In genomic region chr9:136807281-136808074, GRCh38 we compare ENCODE assay signal across 8 cellular contexts. TPM values are rescaled to one million over a fixed set of nuclear protein-coding genes. Genes with fewer than 3 reads are reported as not detected.
DNase-seq lines count a peak whose midpoint lies in the region; ATAC-seq and TF ChIP-seq lines count a peak whose summit lies in the region.

A gene with protein sequence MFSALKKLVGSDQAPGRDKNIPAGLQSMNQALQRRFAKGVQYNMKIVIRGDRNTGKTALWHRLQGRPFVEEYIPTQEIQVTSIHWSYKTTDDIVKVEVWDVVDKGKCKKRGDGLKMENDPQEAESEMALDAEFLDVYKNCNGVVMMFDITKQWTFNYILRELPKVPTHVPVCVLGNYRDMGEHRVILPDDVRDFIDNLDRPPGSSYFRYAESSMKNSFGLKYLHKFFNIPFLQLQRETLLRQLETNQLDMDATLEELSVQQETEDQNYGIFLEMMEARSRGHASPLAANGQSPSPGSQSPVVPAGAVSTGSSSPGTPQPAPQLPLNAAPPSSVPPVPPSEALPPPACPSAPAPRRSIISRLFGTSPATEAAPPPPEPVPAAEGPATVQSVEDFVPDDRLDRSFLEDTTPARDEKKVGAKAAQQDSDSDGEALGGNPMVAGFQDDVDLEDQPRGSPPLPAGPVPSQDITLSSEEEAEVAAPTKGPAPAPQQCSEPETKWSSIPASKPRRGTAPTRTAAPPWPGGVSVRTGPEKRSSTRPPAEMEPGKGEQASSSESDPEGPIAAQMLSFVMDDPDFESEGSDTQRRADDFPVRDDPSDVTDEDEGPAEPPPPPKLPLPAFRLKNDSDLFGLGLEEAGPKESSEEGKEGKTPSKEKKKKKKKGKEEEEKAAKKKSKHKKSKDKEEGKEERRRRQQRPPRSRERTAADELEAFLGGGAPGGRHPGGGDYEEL (plus strand): TSS chr9:136807948. CDS start chr9:136808197, 249 bp downstream.

- H3K9me3 Mint-ChIP-seq in type B pancreatic cell: no peaks in the 10 kb centered on the region

- H3K36me3 Mint-ChIP-seq in type B pancreatic cell: peaks cover 11% of the 10 kb centered on the region

- no peaks in the 10 kb centered on the region for H3K9me3 ChIP-seq in KOPT-K1 (ENCODE audit: insufficient read depth, low read length, poor library complexity, severe bottlenecking)

- TF ChIP-seq CTCF in type B pancreatic cell (conservative IDR thresholded peaks at IDR 0.05): no peak

- H3K27ac ChIP-seq in KOPT-K1 (ENCODE audit: low read depth, low read length, poor library complexity, severe bottlenecking): peak within 1 kb of the TSS; percentile 84

- ATAC-seq in GM21723 (IDR thresholded peaks at IDR 0.05; ENCODE audit: unreplicated experiment): peak; percentile 59

- DNase-seq in ELF-1 (ENCODE audit: low read depth, low spot score) (peak; percentile 84), SW480 (ENCODE audit: low spot score) (peak; percentile 67), cardiac septum (ENCODE audit: low spot score) (peak; percentile 89), posterior vena cava (ENCODE audit: low spot score) (peak; percentile 92), type B pancreatic cell (ENCODE audit: extremely low spot score, unreplicated experiment) (peak; percentile 86)
- DNase-seq in activated naive CD8-positive, alpha-beta T cell treated with anti-CD3 and anti-CD28 coated beads, Interleukin-2, amount 50 U/mL, for 16 hours (ENCODE audit: low read depth, low spot score): peak; percentile 50

- intact Hi-C loops in cardiac septum (cut with DNase I) (loop anchor here (1.0 kb wide), 1 partner anchor 16 kb away; the partner anchor contains the start of gene TMEM141), posterior vena cava (cut with DNase I) (no loop called here)

- H3K27me3 Mint-ChIP-seq in type B pancreatic cell: no peaks in the 10 kb centered on the region

- peaks cover 11% of the 10 kb centered on the region for H3K4me1 Mint-ChIP-seq in type B pancreatic cell (ENCODE audit: unreplicated experiment)

- H3K36me3 ChIP-seq in KOPT-K1 (ENCODE audit: insufficient read depth, low read length): peaks cover 27% of the 10 kb centered on the region; the same call in 1 of the 2 replicates

- peak within 1 kb of the TSS; percentile 84 for H3K27ac Mint-ChIP-seq in type B pancreatic cell

- H3K4me3 Mint-ChIP-seq in type B pancreatic cell: peak within 1 kb of the TSS; percentile 89

RNA-seq across cellular contexts. Expression of the gene that starts here (rescaled TPM):
- total RNA-seq in cardiac septum (66.4 TPM), posterior vena cava (10 to 100 TPM; 47.9 to 49.8 TPM), type B pancreatic cell (ENCODE audit: low replicate concordance) (94.2 and 112 TPM in 2 replicates)

Comparison
In these comparisons a context has a peak if more than half of its experiments do, and no peak if none do; other contexts are left out.
1. Peak in every context shown above with its lines: DNase-seq, ATAC-seq and H3K27ac ChIP-seq.